In the genomic region with DNA sequence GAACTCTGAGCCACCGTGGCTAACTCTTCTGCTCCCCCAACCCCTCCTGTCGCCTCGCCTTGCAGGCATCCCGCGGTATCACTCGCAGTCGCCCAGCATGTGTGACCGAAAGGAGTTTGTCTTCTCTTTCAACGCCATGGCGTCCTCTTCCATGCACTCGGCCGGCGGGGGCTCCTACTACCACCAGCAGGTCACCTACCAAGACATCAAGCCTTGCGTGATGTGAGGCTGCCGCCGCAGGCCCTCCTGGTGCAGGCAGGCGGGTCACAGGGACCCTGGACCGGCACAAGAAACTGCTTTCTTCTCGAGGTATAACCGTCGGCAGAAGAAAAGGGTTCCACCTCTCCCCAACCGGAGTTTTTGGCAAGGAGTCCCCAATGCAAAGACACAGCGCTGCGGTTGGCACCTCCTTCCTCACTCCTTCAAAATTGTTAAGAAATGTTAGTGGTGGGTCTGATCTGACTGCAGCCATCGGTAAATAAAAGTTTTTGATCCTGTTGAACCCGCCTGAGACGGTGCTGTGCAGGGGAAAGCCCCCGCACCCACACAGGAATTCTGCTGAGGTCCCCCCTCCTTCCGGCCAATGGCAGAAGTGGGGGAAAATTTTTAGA, we compare ENCODE assay signal across 13 cellular contexts. TPM values are rescaled to one million over a fixed set of nuclear protein-coding genes. Genes with fewer than 3 reads are reported as not detected.
DNase-seq lines count a peak whose midpoint lies in the region; ATAC-seq and TF ChIP-seq lines count a peak whose summit lies in the region.
"Had no signal": no experiment of that assay in that cellular context is flagged by ENCODE, and none has a peak within 500 bp of the region (broad histone marks: within the 10 kb centered on the region; RNA-seq: fewer than 3 reads in every experiment).

No MANE protein-coding gene starts in this region.

- H3K9me3 ChIP-seq in esophagus squamous epithelium = no peaks in the 10 kb centered on the region
- H3K9me3 ChIP-seq in mucosa of stomach (ENCODE audit: control insufficient read depth, low read length) = no peaks in the 10 kb centered on the region

- peaks cover 5 to 6% (median 6%) of the 10 kb centered on the region in 3 donors for H3K4me1 Mint-ChIP-seq in IgD-negative memory B cell
- peaks cover 6 to 18% (median 13%) of the 10 kb centered on the region in 4 donors for H3K4me1 Mint-ChIP-seq in naive thymus-derived CD8-positive, alpha-beta T cell

- H3K4me1 ChIP-seq in esophagus squamous epithelium (peaks cover 20 to 56% (median 34%) of the 10 kb centered on the region in 3 donors), mucosa of stomach (ENCODE audit: control insufficient read depth, insufficient read depth, low read length) (peaks cover 10% of the 10 kb centered on the region)

- H3K27ac ChIP-seq in esophagus squamous epithelium = peak overlapping the region; percentile 78 to 95 (median 94)

- H3K4me3 ChIP-seq in esophagus squamous epithelium = peak overlapping the region; percentile 39 to 69 (median 64)
- no peak overlapping the region for H3K4me3 ChIP-seq in mucosa of stomach (ENCODE audit: low read length)

- peak overlapping the region in 2 of 3 donors; percentile 69 to 74 for H3K27ac Mint-ChIP-seq in IgD-negative memory B cell
- no peak overlapping the region for H3K27ac Mint-ChIP-seq in naive thymus-derived CD8-positive, alpha-beta T cell
- H3K27ac Mint-ChIP-seq: nephron had no signal

- H3K9ac ChIP-seq in mucosa of stomach (ENCODE audit: low read length) = peak overlapping the region; percentile 81

- H3K27me3 Mint-ChIP-seq in IgD-negative memory B cell = peaks cover 52% of the 10 kb centered on the region
- peaks cover 28 to 76% (median 43%) of the 10 kb centered on the region in 5 donors for H3K27me3 Mint-ChIP-seq in naive thymus-derived CD8-positive, alpha-beta T cell

- intact Hi-C loops in esophagus squamous epithelium (cut with DNase I) = no loop called here

- H3K9me3 Mint-ChIP-seq in IgD-negative memory B cell = peaks cover 0 to 1% (median 0%) of the 10 kb centered on the region in 3 donors
- no peaks in the 10 kb centered on the region for H3K9me3 Mint-ChIP-seq in naive thymus-derived CD8-positive, alpha-beta T cell
- H3K9me3 Mint-ChIP-seq: nephron had no signal

- TF ChIP-seq CTCF in esophagus squamous epithelium (IDR thresholded peaks at IDR 0.05) = no peak

- H3K36me3 Mint-ChIP-seq in IgD-negative memory B cell = no peaks in the 10 kb centered on the region
- peaks cover 0 to 2% (median 0%) of the 10 kb centered on the region in 3 donors for H3K36me3 Mint-ChIP-seq in naive thymus-derived CD8-positive, alpha-beta T cell

- no peak for TF ChIP-seq POLR2A in esophagus squamous epithelium (IDR thresholded peaks at IDR 0.05)

- no peak for ATAC-seq in naive thymus-derived CD8-positive, alpha-beta T cell
- ATAC-seq in GM18868 (IDR thresholded peaks at IDR 0.05; ENCODE audit: unreplicated experiment) = no peak

- peak overlapping the region in 2 of 4 donors; percentile 32 to 77 for H3K4me3 Mint-ChIP-seq in IgD-negative memory B cell
- peak overlapping the region in 4 of 10 donors; percentile 38 to 62 (median 45) for H3K4me3 Mint-ChIP-seq in naive thymus-derived CD8-positive, alpha-beta T cell

- H3K27me3 ChIP-seq in esophagus squamous epithelium (peaks cover 3 to 100% (median 22%) of the 10 kb centered on the region in 4 donors), mucosa of stomach (ENCODE audit: control insufficient read depth, insufficient read depth, low read length) (peaks cover 83% of the 10 kb centered on the region)

- WGBS in esophagus squamous epithelium, 2 donors = 23 to 35% methylated on average over 6 to 15 of the region's 29 CpGs

- peak; percentile 46 for DNase-seq in 8988T
- DNase-seq in esophagus squamous epithelium (lab: John Stamatoyannopoulos, UW) = no peak
- DNase-seq in naive thymus-derived CD8-positive, alpha-beta T cell = no peak
- no peak for DNase-seq in cerebellum (ENCODE audit: low spot score)
- DNase-seq in NCI-H187 treated with DMSO at 0.1 percent for 48 hours (lab: John Stamatoyannopoulos, UW) = no peak
- DNase-seq: activated CD4-positive, alpha-beta T cell treated with anti-CD3 and anti-CD28 coated beads, Interleukin-2, amount 50 U/mL, for 1 hour; activated effector memory CD4-positive, alpha-beta T cell treated with Interleukin-2 at 50 U/mL for 16 hours had no signal

- H3K36me3 ChIP-seq in esophagus squamous epithelium (no peaks in the 10 kb centered on the region), mucosa of stomach (ENCODE audit: control insufficient read depth, insufficient read depth, low read length) (no peaks in the 10 kb centered on the region)

- POLR2A ChIA-PET in naive thymus-derived CD8-positive, alpha-beta T cell (lab: Charles Lee) = no interaction called here

RNA-seq across cellular contexts. Expression of gene FOXF1, which starts 2.6 kb away (rescaled TPM):
- not detected for polyA plus RNA-seq in IgD-negative memory B cell
- total RNA-seq in esophagus squamous epithelium (1 to 10 TPM in 3 of 4 donors, under 1 TPM in 1; 0.76 to 8.6 (median 3.0) TPM), cerebellum (1.2 TPM)
- not detected for total RNA-seq in naive thymus-derived CD8-positive, alpha-beta T cell
- not detected for polyA plus RNA-seq in naive thymus-derived CD8-positive, alpha-beta T cell
- total RNA-seq: A673; T-helper 1 cell treated with Interleukin-12 subunit alpha and Interleukin-12 subunit beta and Interleukin-4 antibody, amounts not matched to agents 30 ng/mL and 1 ng/mL, for 36 hours had no signal

RNA-seq across cellular contexts. Expression of gene MTHFSD, which starts 42.1 kb away (rescaled TPM):
- polyA plus RNA-seq in IgD-negative memory B cell = 19.1 TPM
- 10 to 100 TPM; 10.7 to 17.7 (median 14.8) TPM for total RNA-seq in esophagus squamous epithelium
- total RNA-seq in naive thymus-derived CD8-positive, alpha-beta T cell = 10 to 100 TPM; 37.9 to 41.6 TPM
- polyA plus RNA-seq in naive thymus-derived CD8-positive, alpha-beta T cell = 10 to 100 TPM in 2 of 3 donors, 1 to 10 TPM in 1; 9.8 to 19.0 (median 16.1) TPM
- total RNA-seq in cerebellum = 26.4 TPM

RNA-seq across cellular contexts. Expression of gene FOXC2, which starts 53.7 kb away (rescaled TPM):
- not detected for polyA plus RNA-seq in IgD-negative memory B cell
- total RNA-seq in esophagus squamous epithelium (under 1 TPM; 0.09 to 0.57 (median 0.40) TPM), cerebellum (0.45 TPM)
- not detected for total RNA-seq in naive thymus-derived CD8-positive, alpha-beta T cell
- polyA plus RNA-seq in naive thymus-derived CD8-positive, alpha-beta T cell = not detected
- total RNA-seq: T-helper 1 cell treated with Interleukin-12 subunit alpha and Interleukin-12 subunit beta and Interleukin-4 antibody, amounts not matched to agents 30 ng/mL and 1 ng/mL, for 36 hours had no signal

Comparison
In these comparisons a context has a peak if more than half of its experiments do, and no peak if none do; other contexts are left out.
1. H3K27ac Mint-ChIP-seq: peak in IgD-negative memory B cell (2 of 3); none in naive thymus-derived CD8-positive, alpha-beta T cell (0 of 10).